In genomic region chr1:179079113-179079761, GRCh38 we compare ENCODE assay signal across 8 cellular contexts. TPM values are rescaled to one million over a fixed set of nuclear protein-coding genes. Genes with fewer than 3 reads are reported as not detected.
DNase-seq lines count a peak whose midpoint lies in the region; ATAC-seq and TF ChIP-seq lines count a peak whose summit lies in the region.

No MANE protein-coding gene starts in this region.

- TF ChIP-seq CTCF in adrenal gland (IDR thresholded peaks at IDR 0.05) (peak; percentile 37 to 82 (median 73)), left ventricle myocardium inferior (IDR thresholded peaks at IDR 0.05; ENCODE audit: borderline replicate concordance) (peak; percentile 80), retinal pigment epithelial cell (conservative IDR thresholded peaks at IDR 0.05; ENCODE audit: low read depth, low read length) (peak; percentile 72)

- DNase-seq in AG08396 (ENCODE audit: low spot score) (peak; percentile 73), NCI-H1048 (lab: John Stamatoyannopoulos, UW) (peak; percentile 66), SHP77 treated with DMSO at 0.1 percent for 48 hours (lab: John Stamatoyannopoulos, UW) (peak; percentile 39), adrenal gland (peak; percentile 56 to 83 (median 67)), left ventricle myocardium inferior (no peak), retinal pigment epithelial cell (ENCODE audit: low read depth) (no peak)

- H3K4me3 ChIP-seq in adrenal gland (no peak overlapping the region), left ventricle myocardium inferior (no peak overlapping the region), retinal pigment epithelial cell (ENCODE audit: low read length) (no peak overlapping the region)

- no peaks in the 10 kb centered on the region for H3K36me3 ChIP-seq in adrenal gland (replicated peaks in 1 of 2)
- peaks cover under 1% of the 10 kb centered on the region for H3K36me3 ChIP-seq in left ventricle myocardium inferior

- H3K27me3 ChIP-seq in adrenal gland (no peaks in the 10 kb centered on the region), left ventricle myocardium inferior (ENCODE audit: low read depth) (no peaks in the 10 kb centered on the region)

- no peaks in the 10 kb centered on the region for H3K9me3 ChIP-seq in adrenal gland (replicated peaks in 1 of 3)
- H3K9me3 ChIP-seq in left ventricle myocardium inferior (replicated peaks), result no peaks in the 10 kb centered on the region

- intact Hi-C loops in adrenal gland (cut with DNase I) (loop anchor here in 1 of 2 donors (5.0 kb wide), 1 partner anchor 288 kb away; the partner anchor contains the start of gene AXDND1), left ventricle myocardium inferior (cut with micrococcal nuclease) (no loop called here)

- TF ChIP-seq POLR2A in adrenal gland (IDR thresholded peaks at IDR 0.05), result no peak

- 46 to 53% (median 51%) methylated on average over 18 of the region's 18 CpGs for WGBS in adrenal gland, 4 donors

- H3K27ac ChIP-seq in adrenal gland (no peak overlapping the region), left ventricle myocardium inferior (replicated peaks) (no peak overlapping the region)

- ATAC-seq in GM18867 (IDR thresholded peaks at IDR 0.05; ENCODE audit: unreplicated experiment) (peak; percentile 15), HG03045 (IDR thresholded peaks at IDR 0.05; ENCODE audit: unreplicated experiment) (no peak)

- peaks cover 6 to 17% of the 10 kb centered on the region in 2 donors for H3K4me1 ChIP-seq in adrenal gland (replicated peaks in 1 of 2)
- H3K4me1 ChIP-seq in left ventricle myocardium inferior, result peaks cover 27% of the 10 kb centered on the region

RNA-seq across cellular contexts. Expression of gene TOR3A, which starts 2.6 kb away (rescaled TPM):
- total RNA-seq in adrenal gland (10 to 100 TPM; 19.0 to 53.5 (median 25.0) TPM), left ventricle myocardium inferior (9.6 TPM)
- polyA plus RNA-seq in adrenal gland, result 10 to 100 TPM in 2 of 3 donors, 1 to 10 TPM in 1; 6.8 to 17.8 (median 11.8) TPM

RNA-seq across cellular contexts. Expression of gene FAM20B, which starts 53.5 kb away (rescaled TPM):
- 10 to 100 TPM; 26.8 to 69.9 (median 42.1) TPM for total RNA-seq in adrenal gland
- 10 to 100 TPM; 15.4 to 42.8 (median 18.5) TPM for polyA plus RNA-seq in adrenal gland
- total RNA-seq in left ventricle myocardium inferior, result 53.8 TPM

Comparison
In these comparisons a context has a peak if more than half of its experiments do, and no peak if none do; other contexts are left out.
1. DNase-seq: peak in AG08396 (single experiment), NCI-H1048 (single experiment), SHP77 treated with DMSO at 0.1 percent for 48 hours (single experiment) and adrenal gland (7 of 7); none in left ventricle myocardium inferior (single experiment) and retinal pigment epithelial cell (single experiment).
2. Peak in every context shown above with its lines, with median percentiles within 50 percentile points of each other: CTCF ChIP-seq.